In genomic region chr18:79951545-79952456, GRCh38 we compare ENCODE assay signal across 7 cellular contexts. TPM values are rescaled to one million over a fixed set of nuclear protein-coding genes. Genes with fewer than 3 reads are reported as not detected.
A peak's percentile ranks its signal among the peaks of the same experiment; 100 is the strongest.
DNase-seq lines count a peak whose midpoint lies in the region; ATAC-seq and TF ChIP-seq lines count a peak whose summit lies in the region.

TSS of gene SLC66A2 (minus strand) at chr18:79951653. CDS start at chr18:79950926, 727 bp downstream.

- peak within 1 kb of the TSS; percentile 90 for H3K27ac ChIP-seq in WERI-Rb-1
- H3K27ac ChIP-seq in breast epithelium: peak within 1 kb of the TSS; percentile 91 to 95
- peak within 1 kb of the TSS; percentile 44 to 94 (median 89) for H3K27ac ChIP-seq in spleen

- WGBS in spleen, 5 donors: 0 to 2% (median 1%) methylated on average over 54 to 127 of the region's 127 CpGs

- H3K4me3 ChIP-seq in WERI-Rb-1 (ENCODE audit: low read depth, low read length) (peak within 1 kb of the TSS; percentile 81), breast epithelium (peak within 1 kb of the TSS; percentile 81 to 98 (median 97)), spleen (peak within 1 kb of the TSS; percentile 51 to 96 (median 72))

- TF ChIP-seq CTCF in WERI-Rb-1 (IDR thresholded peaks at IDR 0.05; ENCODE audit: low read depth, low read length) (peak; percentile 10; the same call in 1 of the 2 replicates), breast epithelium (IDR thresholded peaks at IDR 0.05) (no peak), spleen (IDR thresholded peaks at IDR 0.05 in 8 of 11, conservative IDR thresholded peaks at IDR 0.05 in 3 of 11) (no peak)

- H3K4me3 Mint-ChIP-seq in immature natural killer cell: peak within 1 kb of the TSS; percentile 79 to 87 (median 82)

- no peaks in the 10 kb centered on the region for H3K9me3 Mint-ChIP-seq in immature natural killer cell

- ATAC-seq in GM18499 (IDR thresholded peaks at IDR 0.05; ENCODE audit: insufficient read depth, unreplicated experiment) (peak; percentile 30), HG02840 (IDR thresholded peaks at IDR 0.05; ENCODE audit: low FRiP score, unreplicated experiment) (peak; percentile 69)

- intact Hi-C loops in breast epithelium (cut with DNase I; ENCODE audit: low total_unique reads): no loop called here
- intact Hi-C loops in spleen (cut with DNase I; ENCODE audit: low total_unique reads): no loop called here

- no peak for TF ChIP-seq POLR2A in breast epithelium (IDR thresholded peaks at IDR 0.05)
- peak in 1 of 3 donors; percentile 39 for TF ChIP-seq POLR2A in spleen (IDR thresholded peaks at IDR 0.05)

- H3K9me3 ChIP-seq in WERI-Rb-1 (ENCODE audit: severe bottlenecking) (no peaks in the 10 kb centered on the region), breast epithelium (no peaks in the 10 kb centered on the region), spleen (no peaks in the 10 kb centered on the region)

- H3K4me1 Mint-ChIP-seq in immature natural killer cell: peaks cover 22 to 27% of the 10 kb centered on the region in 2 donors

- peaks cover 44% of the 10 kb centered on the region for H3K36me3 ChIP-seq in WERI-Rb-1
- no peaks in the 10 kb centered on the region for H3K36me3 ChIP-seq in breast epithelium
- peaks cover 0 to 26% (median 0%) of the 10 kb centered on the region in 6 donors for H3K36me3 ChIP-seq in spleen

- H3K27me3 Mint-ChIP-seq in immature natural killer cell (ENCODE audit: low read depth in 3 of 3): peaks cover 0 to 4% (median 4%) of the 10 kb centered on the region in 3 donors

- H3K36me3 Mint-ChIP-seq in immature natural killer cell: peaks cover 0 to 3% (median 0%) of the 10 kb centered on the region in 3 donors

- peak within 1 kb of the TSS; percentile 17 to 90 (median 62) for H3K27ac Mint-ChIP-seq in immature natural killer cell

- H3K27me3 ChIP-seq in WERI-Rb-1 (ENCODE audit: insufficient read depth, low read depth, severe bottlenecking): no peaks in the 10 kb centered on the region
- no peaks in the 10 kb centered on the region for H3K27me3 ChIP-seq in breast epithelium
- peaks cover 0 to 6% (median 0%) of the 10 kb centered on the region in 7 donors for H3K27me3 ChIP-seq in spleen (replicated peaks in 1 of 7)

- DNase-seq in NCI-H2107 treated with DMSO at 0.1 percent for 48 hours (lab: John Stamatoyannopoulos, UW; ENCODE audit: unreplicated experiment) (peak; percentile 18), WERI-Rb-1 (peak; percentile 96), breast epithelium (ENCODE audit: low spot score in 2 of 2) (peak; percentile 83 to 93), immature natural killer cell (peak; percentile 90 to 91 (median 90)), spleen (peak; percentile 99)

- H3K4me1 ChIP-seq in breast epithelium: peaks cover 0 to 13% of the 10 kb centered on the region in 2 donors
- peaks cover 12 to 48% (median 39%) of the 10 kb centered on the region in 6 donors for H3K4me1 ChIP-seq in spleen

RNA-seq across cellular contexts. Expression of gene SLC66A2, which starts in this region (rescaled TPM):
- 100 to 1,000 TPM in 1 of 3 donors, 10 to 100 TPM in 2; 45.2 to 141 (median 65.9) TPM for total RNA-seq in breast epithelium
- 10 to 100 TPM in 2 of 3 donors, 1 to 10 TPM in 1; 9.0 to 16.5 (median 11.8) TPM for polyA plus RNA-seq in immature natural killer cell
- 10 to 100 TPM; 40.9 to 61.9 (median 51.1) TPM for total RNA-seq in spleen
- 10 to 100 TPM; 28.7 to 53.9 (median 33.4) TPM for polyA plus RNA-seq in spleen

Comparison
In these comparisons a context has a peak if more than half of its experiments do, and no peak if none do; other contexts are left out.
1. Peak in every context shown above with its lines: DNase-seq, ATAC-seq, H3K4me3 ChIP-seq and H3K27ac ChIP-seq.
2. DNase-seq: peak in every context shown above with its lines; median percentile 99 in spleen; 96 in WERI-Rb-1; 90 in immature natural killer cell; 88 in breast epithelium; 18 in NCI-H2107 treated with DMSO at 0.1 percent for 48 hours.